28 cellular contexts compared by ENCODE assay signal in the genomic region with DNA sequence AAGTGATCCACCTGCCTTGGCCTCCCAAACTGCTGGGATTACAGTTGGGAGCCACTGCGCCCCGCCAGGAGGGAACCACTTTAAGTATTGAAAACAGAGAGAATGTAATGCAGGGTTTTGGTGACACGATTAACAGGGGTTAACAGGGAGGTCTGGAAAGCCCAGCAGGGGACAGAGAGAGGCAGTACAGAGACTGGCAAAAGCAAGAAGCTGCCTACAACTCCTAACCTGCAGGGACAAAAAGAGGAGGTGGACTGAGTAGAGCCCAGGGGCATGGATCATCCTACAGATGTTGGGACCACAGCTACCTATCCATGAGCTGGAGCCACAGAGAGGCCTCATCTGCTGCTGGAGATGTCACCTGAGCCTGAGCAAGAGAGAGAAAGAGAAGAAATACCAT. TPM values are rescaled to one million over a fixed set of nuclear protein-coding genes. Genes with fewer than 3 reads are reported as not detected.
A peak's percentile ranks its signal among the peaks of the same experiment; 100 is the strongest.
DNase-seq lines count a peak whose midpoint lies in the region; ATAC-seq, FAIRE-seq and TF ChIP-seq lines count a peak whose summit lies in the region.
"Had no signal": no experiment of that assay in that cellular context is flagged by ENCODE, and none has a peak within 500 bp of the region (broad histone marks: within the 10 kb centered on the region; RNA-seq: fewer than 3 reads in every experiment).

No MANE protein-coding gene starts in this region.

- POLR2A ChIA-PET in activated CD8-positive, alpha-beta T cell treated with anti-CD3 and anti-CD28 coated beads for 36 hours (lab: Charles Lee): interaction anchor here (1.0 kb wide), 1 partner anchor 27 kb away, joined by 4 read pairs; no protein-coding TSS in a partner anchor
- POLR2A ChIA-PET in activated CD8-positive, alpha-beta T cell treated with anti-CD3 and anti-CD28 coated beads, Interleukin-2, amount 10 ng/mL, durations not matched to agents 7 days and 5 days (lab: Charles Lee): no interaction called here
- POLR2A ChIA-PET in K562 (lab: Yijun Ruan, JAX): interaction anchor here (0.6 to 1.6 kb wide), 3 partner anchors 9 to 282 kb away, joined by 3 to 4 read pairs (median 3); no protein-coding TSS in a partner anchor

- TF ChIP-seq EP300 in K562 (IDR thresholded peaks at IDR 0.05; ENCODE audit: low read length): no peak

- H4K20me1 ChIP-seq in K562 (replicated peaks; ENCODE audit: control insufficient read depth, insufficient read depth, low read length): peaks cover 13% of the 10 kb centered on the region; the same call in 1 of the 2 replicates
- H4K20me1 ChIP-seq in neural progenitor cell (ENCODE audit: low read depth): peaks cover 45% of the 10 kb centered on the region

- intact Hi-C loops in activated CD8-positive, alpha-beta T cell treated with anti-CD3 and anti-CD28 coated beads for 36 hours (cut with micrococcal nuclease): no loop called here
- intact Hi-C loops in K562 (cut with micrococcal nuclease): loop anchor here (5.0 kb wide), 1 partner anchor 44 kb away; a partner anchor contains a TSS

- no peak overlapping the region for H3K9ac ChIP-seq in HUES48 (ENCODE audit: low read depth, low read length)
- peak overlapping the region in 1 of 2 experiments; percentile 60; a peak in 1 of 4 replicates for H3K9ac ChIP-seq in K562 (ENCODE audit: insufficient read depth in 1 of 2, low read depth in 2 of 2, low read length in 2 of 2)
- H3K9ac ChIP-seq in neural progenitor cell: no peak overlapping the region
- H3K9ac ChIP-seq: KMS-11 had no signal

- no peaks in the 10 kb centered on the region for H3K9me3 ChIP-seq in HUES48 (ENCODE audit: control insufficient read depth, insufficient read depth, low read length)
- H3K9me3 ChIP-seq in K562 (replicated peaks; ENCODE audit: control insufficient read depth, insufficient read depth, low read depth, low read length): no peaks in the 10 kb centered on the region
- no peaks in the 10 kb centered on the region for H3K9me3 ChIP-seq in neural progenitor cell (ENCODE audit: low read depth)
- H3K9me3 ChIP-seq: mucosa of descending colon, ovary, SJSA1 had no signal

- H3K27me3 Mint-ChIP-seq in activated CD8-positive, alpha-beta T cell treated with anti-CD3 and anti-CD28 coated beads for 36 hours: no peaks in the 10 kb centered on the region
- H3K27me3 Mint-ChIP-seq in activated CD8-positive, alpha-beta T cell treated with anti-CD3 and anti-CD28 coated beads, Interleukin-2, amount 10 ng/mL, durations not matched to agents 7 days and 5 days (ENCODE audit: low read depth): no peaks in the 10 kb centered on the region
- H3K27me3 Mint-ChIP-seq in neural progenitor cell (ENCODE audit: insufficient read depth, low read depth): peaks cover 2% of the 10 kb centered on the region

- in situ Hi-C loops in K562 (cut with MboI): no loop called here

- peaks cover 36% of the 10 kb centered on the region for H3K79me2 ChIP-seq in K562 (ENCODE audit: control insufficient read depth, insufficient read depth, low read length)
- peaks cover 47% of the 10 kb centered on the region for H3K79me2 ChIP-seq in neural progenitor cell (ENCODE audit: low read depth)

- H3K4me1 Mint-ChIP-seq in activated CD8-positive, alpha-beta T cell treated with anti-CD3 and anti-CD28 coated beads for 36 hours (ENCODE audit: low read depth): peaks cover 24% of the 10 kb centered on the region
- peaks cover 37% of the 10 kb centered on the region for H3K4me1 Mint-ChIP-seq in activated CD8-positive, alpha-beta T cell treated with anti-CD3 and anti-CD28 coated beads, Interleukin-2, amount 10 ng/mL, durations not matched to agents 7 days and 5 days (ENCODE audit: low read depth)
- peaks cover 36% of the 10 kb centered on the region for H3K4me1 Mint-ChIP-seq in neural progenitor cell

- H3K4me3 ChIP-seq in HUES48 (ENCODE audit: low read depth, low read length): 0 out of 2 replicates have a peak overlapping the region, but pooled peaks have one; percentile 2
- H3K4me3 ChIP-seq in K562: no peak overlapping the region
- peak overlapping the region; percentile 91 for H3K4me3 ChIP-seq in neural progenitor cell
- H3K4me3 ChIP-seq: mucosa of descending colon, ovary, SJSA1 had no signal

- CTCF ChIA-PET in activated CD8-positive, alpha-beta T cell treated with anti-CD3 and anti-CD28 coated beads for 36 hours (lab: Charles Lee): no interaction called here
- CTCF ChIA-PET in activated CD8-positive, alpha-beta T cell treated with anti-CD3 and anti-CD28 coated beads, Interleukin-2, amount 10 ng/mL, durations not matched to agents 7 days and 5 days (lab: Charles Lee): interaction anchor here (0.8 kb wide), 1 partner anchor 134 kb away, joined by 3 read pairs; no protein-coding TSS in a partner anchor
- CTCF ChIA-PET in K562 (lab: Yijun Ruan, JAX; ENCODE audit: low intra/inter-chr PET ratio): no interaction called here

- H3K9me3 Mint-ChIP-seq in activated CD8-positive, alpha-beta T cell treated with anti-CD3 and anti-CD28 coated beads for 36 hours: no peaks in the 10 kb centered on the region
- no peaks in the 10 kb centered on the region for H3K9me3 Mint-ChIP-seq in activated CD8-positive, alpha-beta T cell treated with anti-CD3 and anti-CD28 coated beads, Interleukin-2, amount 10 ng/mL, durations not matched to agents 7 days and 5 days (ENCODE audit: insufficient read depth)
- H3K9me3 Mint-ChIP-seq in neural progenitor cell: no peaks in the 10 kb centered on the region
- H3K9me3 Mint-ChIP-seq: CD14-positive monocyte; stimulated activated naive CD8-positive, alpha-beta T cell treated with anti-CD3 and anti-CD28 coated beads, Interleukin-15, amount 100 ng/mL, for 72 hours had no signal

- no peak for ATAC-seq in activated CD8-positive, alpha-beta T cell treated with anti-CD3 and anti-CD28 coated beads for 36 hours
- ATAC-seq in activated CD8-positive, alpha-beta T cell treated with anti-CD3 and anti-CD28 coated beads, Interleukin-2, amount 10 ng/mL, durations not matched to agents 7 days and 5 days: no peak
- ATAC-seq in K562: no peak
- ATAC-seq: activated CD4-positive, CD25-positive, alpha-beta regulatory T cell treated with anti-CD3 and anti-CD28 coated beads, Interleukin-2, amount 50 U/mL, for 24 hours; foreskin keratinocyte; mucosa of descending colon; stimulated activated naive CD8-positive, alpha-beta T cell treated with anti-CD3 and anti-CD28 coated beads, Interleukin-15, amount 100 ng/mL, for 72 hours had no signal

- peak overlapping the region; percentile 18 for H3K4me3 Mint-ChIP-seq in activated CD8-positive, alpha-beta T cell treated with anti-CD3 and anti-CD28 coated beads for 36 hours
- H3K4me3 Mint-ChIP-seq in activated CD8-positive, alpha-beta T cell treated with anti-CD3 and anti-CD28 coated beads, Interleukin-2, amount 10 ng/mL, durations not matched to agents 7 days and 5 days: no peak overlapping the region
- peak overlapping the region; percentile 90 for H3K4me3 Mint-ChIP-seq in neural progenitor cell

- H3K4me1 ChIP-seq in HUES48 (ENCODE audit: control insufficient read depth, insufficient read depth, low read length) (peaks cover 16% of the 10 kb centered on the region), K562 (replicated peaks in 1 of 2; ENCODE audit: control insufficient read depth in 2 of 2, insufficient read depth in 2 of 2, low read length in 2 of 2) (peaks cover 20 to 22% of the 10 kb centered on the region in 2 experiments), neural progenitor cell (peaks cover 26% of the 10 kb centered on the region)
- H3K4me1 ChIP-seq: foreskin keratinocyte had no signal

- no peak for FAIRE-seq in K562 (lab: Jason Lieb, UNC)
- FAIRE-seq: H54 had no signal

- peaks cover 14% of the 10 kb centered on the region for H3K36me3 ChIP-seq in HUES48 (ENCODE audit: control insufficient read depth, insufficient read depth, low read length)
- peaks cover 20% of the 10 kb centered on the region for H3K36me3 ChIP-seq in K562 (ENCODE audit: control insufficient read depth, insufficient read depth, low read length)
- H3K36me3 ChIP-seq in neural progenitor cell: no peaks in the 10 kb centered on the region
- H3K36me3 ChIP-seq: ovary had no signal

- H3K27ac ChIP-seq in HUES48 (ENCODE audit: low read depth, low read length) (no peak overlapping the region), K562 (ENCODE audit: extremely low read depth, low read depth, low read length) (no peak overlapping the region), neural progenitor cell (no peak overlapping the region)
- H3K27ac ChIP-seq: brain microvascular endothelial cell, epithelial cell of prostate, foreskin keratinocyte, KMS-11, ovary, SJSA1 had no signal

- peaks cover 28% of the 10 kb centered on the region for H3F3A ChIP-seq in neural progenitor cell (ENCODE audit: low read depth)

- TF ChIP-seq POLR2A in K562 (conservative IDR thresholded peaks at IDR 0.05): no peak

- H3K4me2 ChIP-seq in K562 (ENCODE audit: insufficient read depth, low read length) (peak overlapping the region; percentile 47), neural progenitor cell (peak overlapping the region; percentile 90)

- no TSS peak for BruUV-seq in K562 (replicated peaks; lab: Mats Ljungman, UMichigan)

- H3K36me3 Mint-ChIP-seq in activated CD8-positive, alpha-beta T cell treated with anti-CD3 and anti-CD28 coated beads for 36 hours (ENCODE audit: low read depth): peaks cover 13% of the 10 kb centered on the region
- peaks cover 17% of the 10 kb centered on the region for H3K36me3 Mint-ChIP-seq in activated CD8-positive, alpha-beta T cell treated with anti-CD3 and anti-CD28 coated beads, Interleukin-2, amount 10 ng/mL, durations not matched to agents 7 days and 5 days (ENCODE audit: low read depth)
- H3K36me3 Mint-ChIP-seq in neural progenitor cell: peaks cover 14% of the 10 kb centered on the region

- TF ChIP-seq CTCF in activated CD8-positive, alpha-beta T cell treated with anti-CD3 and anti-CD28 coated beads for 36 hours (IDR thresholded peaks at IDR 0.05): no peak
- no peak for TF ChIP-seq CTCF in K562 (IDR thresholded peaks at IDR 0.05 in 2 of 3, conservative IDR thresholded peaks at IDR 0.05 in 1 of 3; ENCODE audit: insufficient read depth in 2 of 3, low read depth in 1 of 3, low read length in 3 of 3)
- no peak for TF ChIP-seq CTCF in neural progenitor cell (IDR thresholded peaks at IDR 0.05)

- WGBS in K562 (ENCODE audit: insufficient coverage, low coverage, missing lambda C conversion rate): 65% methylated on average over 3 of the region's 3 CpGs

- no peak for DNase-seq in activated CD8-positive, alpha-beta T cell treated with anti-CD3 and anti-CD28 coated beads for 36 hours
- DNase-seq in activated CD8-positive, alpha-beta T cell treated with anti-CD3 and anti-CD28 coated beads, Interleukin-2, amount 10 ng/mL, durations not matched to agents 7 days and 5 days: no peak
- no peak for DNase-seq in K562 (ENCODE audit: extremely low read depth in 1 of 4, low spot score in 3 of 4)
- peak; percentile 53 for DNase-seq in neural progenitor cell (ENCODE audit: low spot score)
- DNase-seq in NOMO-1 treated with DMSO at 0.1 percent for 48 hours (lab: John Stamatoyannopoulos, UW; ENCODE audit: unreplicated experiment): no peak
- no peak for DNase-seq in NCI-H226
- no peak for DNase-seq in cerebellum (ENCODE audit: low spot score)
- DNase-seq: activated CD8-positive, alpha-beta memory T cell treated with anti-CD3 and anti-CD28 coated beads, Interleukin-2, amount 50 U/mL, for 48 hours; activated naive CD4-positive, alpha-beta T cell treated with anti-CD3 and anti-CD28 coated beads, Interleukin-2, amount 50 U/mL, for 16 hours; brain microvascular endothelial cell; cortex of kidney; DND-41; foreskin keratinocyte; mucosa of descending colon; NCI-H1048; NCI-H2081; NCI-H524 treated with DMSO at 0.1 percent for 48 hours; ovary; stimulated activated CD4-positive, alpha-beta T cell treated with anti-CD3 and anti-CD28 coated beads, Interleukin-2, amount 100 ng/mL, for 24 hours; stimulated activated naive CD8-positive, alpha-beta T cell treated with anti-CD3 and anti-CD28 coated beads, Interleukin-15, amount 100 ng/mL, for 72 hours; trophoblast cell had no signal

- TF ChIP-seq RAD21 in K562 (CRISPR knock-in tag; conservative IDR thresholded peaks at IDR 0.05 in 1 of 2, IDR thresholded peaks at IDR 0.05 in 1 of 2): no peak

- H3K9me1 ChIP-seq in K562 (ENCODE audit: control insufficient read depth, insufficient read depth, low read length): no peaks in the 10 kb centered on the region

- H2AFZ ChIP-seq in K562 (ENCODE audit: low read depth, low read length) (no peak overlapping the region), neural progenitor cell (replicated peaks) (no peak overlapping the region)

- H3K27ac Mint-ChIP-seq in activated CD8-positive, alpha-beta T cell treated with anti-CD3 and anti-CD28 coated beads for 36 hours: no peak overlapping the region
- no peak overlapping the region for H3K27ac Mint-ChIP-seq in activated CD8-positive, alpha-beta T cell treated with anti-CD3 and anti-CD28 coated beads, Interleukin-2, amount 10 ng/mL, durations not matched to agents 7 days and 5 days
- no peak overlapping the region for H3K27ac Mint-ChIP-seq in neural progenitor cell
- H3K27ac Mint-ChIP-seq: stimulated activated naive CD8-positive, alpha-beta T cell treated with anti-CD3 and anti-CD28 coated beads, Interleukin-15, amount 100 ng/mL, for 72 hours had no signal

- H3K27me3 ChIP-seq in HUES48 (ENCODE audit: control insufficient read depth, insufficient read depth, low read length) (0 out of 2 replicates have a peak, but pooled peaks cover 4% of the 10 kb centered on the region), K562 (ENCODE audit: control insufficient read depth in 2 of 2, insufficient read depth in 2 of 2, low read length in 2 of 2) (no peaks in the 10 kb centered on the region), neural progenitor cell (no peaks in the 10 kb centered on the region)
- H3K27me3 ChIP-seq: brain microvascular endothelial cell, foreskin keratinocyte, ovary, SJSA1 had no signal

RNA-seq across cellular contexts. Expression of a gene that starts 1.7 kb away (rescaled TPM):
- total RNA-seq in activated CD8-positive, alpha-beta T cell treated with anti-CD3 and anti-CD28 coated beads for 36 hours: 10 to 100 TPM; 28.4 to 29.0 TPM
- total RNA-seq in activated CD8-positive, alpha-beta T cell treated with anti-CD3 and anti-CD28 coated beads, Interleukin-2, amount 10 ng/mL, durations not matched to agents 7 days and 5 days: 10 to 100 TPM; 49.1 to 50.4 TPM
- total RNA-seq in K562 (2011; cell fraction: chromatin; rRNA removed; ENCODE audit: low replicate concordance): 22.0 and 38.1 TPM in 2 replicates
- total RNA-seq in K562 (2011; cell fraction: nucleolus; rRNA removed): 26.2 and 28.3 TPM in 2 replicates
- total RNA-seq in K562 (2011; cell fraction: nucleoplasm; rRNA removed): 23.4 and 29.6 TPM in 2 replicates
- total RNA-seq in K562 (2014; rRNA removed) (36.3 and 39.3 TPM in 2 replicates), K562 (2014; rRNA removed; fragmentation: Illumina TruSeq; extraction: Trizol) (11.5 and 11.8 TPM in 2 replicates), K562 (2015; rRNA removed; fragmentation: Illumina TruSeq; extraction: Trizol) (31.4 and 31.9 TPM in 2 replicates), K562 (2021) (33.0 and 35.3 TPM in 2 replicates), neural progenitor cell (ENCODE audit: low replicate concordance) (27.2 and 80.0 TPM in 2 replicates), cerebellum (12.2 TPM)
- polyA plus RNA-seq in K562 (2011; rRNA removed) (15.1 and 16.9 TPM in 2 replicates), K562 (2014; fragmentation: Illumina TruSeq; extraction: Trizol) (19.6 and 26.5 TPM in 2 replicates), K562 (2014; fragmentation: Nextera tagmentation; extraction: Ambion mirVana) (under 1 TPM; 0.70 to 0.95 TPM), K562 (2014; rRNA removed) (35.0 and 38.6 TPM in 2 replicates)
- 18.9 and 34.3 TPM in 2 replicates for polyA plus RNA-seq in K562 (2011; cell fraction: cytosol; rRNA removed)
- polyA plus RNA-seq in K562 (2011; cell fraction: nucleus; rRNA removed): 17.4 and 25.9 TPM in 2 replicates
- 29.5 and 34.3 TPM in 2 replicates for polyA plus RNA-seq in K562 (2012)
- 4.3 and 4.6 TPM in 2 replicates for polyA minus RNA-seq in K562 (2011; rRNA and poly(A)+ RNA removed)
- 10.5 and 11.5 TPM in 2 replicates for polyA minus RNA-seq in K562 (2011; cell fraction: cytosol; rRNA and poly(A)+ RNA removed)
- 7.0 and 7.8 TPM in 2 replicates for polyA minus RNA-seq in K562 (2011; cell fraction: nucleus; rRNA and poly(A)+ RNA removed)

RNA-seq across cellular contexts. Expression of a gene that starts 27.4 kb away (rescaled TPM):
- 10 to 100 TPM; 23.3 to 24.5 TPM for total RNA-seq in activated CD8-positive, alpha-beta T cell treated with anti-CD3 and anti-CD28 coated beads for 36 hours
- 10 to 100 TPM; 62.1 to 68.6 TPM for total RNA-seq in activated CD8-positive, alpha-beta T cell treated with anti-CD3 and anti-CD28 coated beads, Interleukin-2, amount 10 ng/mL, durations not matched to agents 7 days and 5 days
- 57.5 and 86.5 TPM in 2 replicates for total RNA-seq in K562 (2011; cell fraction: chromatin; rRNA removed; ENCODE audit: low replicate concordance)
- total RNA-seq in K562 (2011; cell fraction: nucleolus; rRNA removed): 42.0 and 48.9 TPM in 2 replicates
- total RNA-seq in K562 (2011; cell fraction: nucleoplasm; rRNA removed): 51.4 and 63.0 TPM in 2 replicates
- total RNA-seq in K562 (2014; rRNA removed) (17.8 and 25.4 TPM in 2 replicates), K562 (2014; rRNA removed; fragmentation: Illumina TruSeq; extraction: Trizol) (12.1 and 13.8 TPM in 2 replicates), K562 (2015; rRNA removed; fragmentation: Illumina TruSeq; extraction: Trizol) (15.1 and 17.4 TPM in 2 replicates), K562 (2021) (36.3 and 43.5 TPM in 2 replicates), neural progenitor cell (ENCODE audit: low replicate concordance) (23.0 and 25.4 TPM in 2 replicates), cerebellum (12.5 TPM)
- polyA plus RNA-seq in K562 (2011; rRNA removed) (13.8 and 18.5 TPM in 2 replicates), K562 (2014; fragmentation: Illumina TruSeq; extraction: Trizol) (25.4 and 27.5 TPM in 2 replicates), K562 (2014; fragmentation: Nextera tagmentation; extraction: Ambion mirVana) (under 1 TPM; 0.32 to 0.45 TPM), K562 (2014; rRNA removed) (20.9 and 23.0 TPM in 2 replicates)
- 13.0 and 20.1 TPM in 2 replicates for polyA plus RNA-seq in K562 (2011; cell fraction: cytosol; rRNA removed)
- polyA plus RNA-seq in K562 (2011; cell fraction: nucleus; rRNA removed): 19.9 and 32.0 TPM in 2 replicates
- polyA plus RNA-seq in K562 (2012): 22.5 and 23.3 TPM in 2 replicates
- 18.7 and 19.8 TPM in 2 replicates for polyA minus RNA-seq in K562 (2011; rRNA and poly(A)+ RNA removed)
- polyA minus RNA-seq in K562 (2011; cell fraction: cytosol; rRNA and poly(A)+ RNA removed): 24.5 TPM in 2 replicates
- 13.2 and 17.1 TPM in 2 replicates for polyA minus RNA-seq in K562 (2011; cell fraction: nucleus; rRNA and poly(A)+ RNA removed)

RNA-seq across cellular contexts. Expression of a gene that starts 42.9 kb away (rescaled TPM):
- 1 to 10 TPM; 4.1 to 4.3 TPM for total RNA-seq in activated CD8-positive, alpha-beta T cell treated with anti-CD3 and anti-CD28 coated beads for 36 hours
- 1 to 10 TPM; 4.5 to 5.6 TPM for total RNA-seq in activated CD8-positive, alpha-beta T cell treated with anti-CD3 and anti-CD28 coated beads, Interleukin-2, amount 10 ng/mL, durations not matched to agents 7 days and 5 days
- 11.1 and 14.8 TPM in 2 replicates for total RNA-seq in K562 (2011; cell fraction: chromatin; rRNA removed; ENCODE audit: low replicate concordance)
- 8.8 and 11.5 TPM in 2 replicates for total RNA-seq in K562 (2011; cell fraction: nucleolus; rRNA removed)
- 12.8 and 16.3 TPM in 2 replicates for total RNA-seq in K562 (2011; cell fraction: nucleoplasm; rRNA removed)
- total RNA-seq in K562 (2014; rRNA removed): 6.7 and 7.6 TPM in 2 replicates
- 2.9 and 3.0 TPM in 2 replicates for total RNA-seq in K562 (2014; rRNA removed; fragmentation: Illumina TruSeq; extraction: Trizol)
- total RNA-seq in K562 (2015; rRNA removed; fragmentation: Illumina TruSeq; extraction: Trizol): 3.7 and 4.2 TPM in 2 replicates
- total RNA-seq in K562 (2021): 8.4 and 12.3 TPM in 2 replicates
- polyA plus RNA-seq in K562 (2011; rRNA removed): 2.6 and 2.8 TPM in 2 replicates
- polyA plus RNA-seq in K562 (2011; cell fraction: cytosol; rRNA removed): 1.7 and 4.1 TPM in 2 replicates
- 10.4 and 14.9 TPM in 2 replicates for polyA plus RNA-seq in K562 (2011; cell fraction: nucleus; rRNA removed)
- 3.1 and 3.3 TPM in 2 replicates for polyA plus RNA-seq in K562 (2012)
- 2.5 and 2.6 TPM in 2 replicates for polyA plus RNA-seq in K562 (2014; fragmentation: Illumina TruSeq; extraction: Trizol)
- under 1 TPM; 0.45 TPM for polyA plus RNA-seq in K562 (2014; fragmentation: Nextera tagmentation; extraction: Ambion mirVana)
- 4.6 and 5.1 TPM in 2 replicates for polyA plus RNA-seq in K562 (2014; rRNA removed)
- 1.9 and 2.1 TPM in 2 replicates for polyA minus RNA-seq in K562 (2011; rRNA and poly(A)+ RNA removed)
- polyA minus RNA-seq in K562 (2011; cell fraction: cytosol; rRNA and poly(A)+ RNA removed): 2.3 and 4.7 TPM in 2 replicates
- 5.1 and 5.3 TPM in 2 replicates for polyA minus RNA-seq in K562 (2011; cell fraction: nucleus; rRNA and poly(A)+ RNA removed)
- total RNA-seq in neural progenitor cell (ENCODE audit: low replicate concordance): 22.5 and 42.6 TPM in 2 replicates
- 37.2 TPM for total RNA-seq in cerebellum
- polyA plus RNA-seq: CD14-positive monocyte had no signal
